19 cellular contexts compared by ENCODE assay signal in the genomic region with DNA sequence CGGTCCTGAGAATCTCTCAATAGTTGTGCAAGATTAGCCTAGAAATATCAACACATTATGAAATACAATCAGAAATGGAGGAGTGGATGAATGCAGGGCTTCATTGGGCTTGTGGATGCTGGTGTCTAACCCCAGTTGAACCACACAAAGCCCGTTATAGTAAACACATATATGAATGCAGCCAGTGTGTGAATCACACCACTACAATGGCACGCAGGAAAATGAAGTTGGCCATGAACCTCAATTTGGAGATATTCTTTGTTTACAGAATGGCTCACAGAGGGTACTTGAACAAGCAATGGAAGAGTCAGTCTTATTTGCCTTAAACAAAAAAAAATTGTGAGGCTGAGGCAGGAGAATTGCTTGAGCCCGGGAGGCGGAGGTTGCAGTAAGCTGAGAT. TPM values are rescaled to one million over a fixed set of nuclear protein-coding genes. Genes with fewer than 3 reads are reported as not detected.
DNase-seq lines count a peak whose midpoint lies in the region; ATAC-seq, FAIRE-seq and TF ChIP-seq lines count a peak whose summit lies in the region.
"Had no signal": no experiment of that assay in that cellular context is flagged by ENCODE, and none has a peak within 500 bp of the region (broad histone marks: within the 10 kb centered on the region; RNA-seq: fewer than 3 reads in every experiment).

No MANE protein-coding gene starts in this region.

- no peak for FAIRE-seq in HepG2 (lab: Jason Lieb, UNC)
- FAIRE-seq in H54 (lab: Jason Lieb, UNC) = no peak
- FAIRE-seq: A204.1 had no signal

- in situ Hi-C loops in HepG2 (cut with HindIII; ENCODE audit: extremely low pct_ligation_motif_present, low pct_unique_long_range_greater_than_20kb) = no loop called here
- in situ Hi-C loops in brain microvascular endothelial cell (cut with HindIII; ENCODE audit: low pct_ligation_motif_present, low sequenced_read_pairs) = no loop called here

- intact Hi-C loops in HepG2 (cut with micrococcal nuclease; ENCODE audit: unreplicated experiment) = no loop called here
- intact Hi-C loops in right lobe of liver (cut with DNase I) = no loop called here
- intact Hi-C loops in left lung (cut with DNase I) = no loop called here
- intact Hi-C loops in spleen (cut with DNase I; ENCODE audit: low total_unique reads) = no loop called here
- intact Hi-C loops in OCI-LY7 (cut with micrococcal nuclease; ENCODE audit: unreplicated experiment) = no loop called here

- H3K79me2 ChIP-seq in HepG2 (ENCODE audit: insufficient read depth, low read length) = no peaks in the 10 kb centered on the region
- no peaks in the 10 kb centered on the region for H3K79me2 ChIP-seq in OCI-LY7 (ENCODE audit: insufficient read depth, low read depth, low read length)

- H2AFZ ChIP-seq in HepG2 (ENCODE audit: low read length) = no peak overlapping the region
- no peak overlapping the region for H2AFZ ChIP-seq in OCI-LY7 (ENCODE audit: low read length)

- no peak for TF ChIP-seq POLR2A in HepG2 (IDR thresholded peaks at IDR 0.05; ENCODE audit: insufficient read depth in 1 of 2, low read depth in 2 of 2, low read length in 2 of 2)
- no peak for TF ChIP-seq POLR2A in right lobe of liver (IDR thresholded peaks at IDR 0.05)
- no peak for TF ChIP-seq POLR2A in H54 (IDR thresholded peaks at IDR 0.05; ENCODE audit: low read depth, low read length)
- no peak for TF ChIP-seq POLR2A in spleen (IDR thresholded peaks at IDR 0.05)

- no peak overlapping the region for H3K9ac ChIP-seq in HepG2 (ENCODE audit: insufficient read depth, low read depth, low read length)

- CTCF ChIA-PET in HepG2 (lab: Yijun Ruan, JAX; ENCODE audit: low intra/inter-chr PET ratio, low total read pairs) = no interaction called here
- CTCF ChIA-PET in OCI-LY7 (lab: Charles Lee; ENCODE audit: unreplicated experiment) = no interaction called here

- H3K9me3 ChIP-seq in HepG2 (ENCODE audit: low read length) (no peaks in the 10 kb centered on the region), right lobe of liver (no peaks in the 10 kb centered on the region), left lung (no peaks in the 10 kb centered on the region), spleen (no peaks in the 10 kb centered on the region), OCI-LY7 (ENCODE audit: low read length) (no peaks in the 10 kb centered on the region)

- H3K4me2 ChIP-seq in HepG2 (ENCODE audit: low read depth, low read length) = no peak overlapping the region
- H3K4me2 ChIP-seq in OCI-LY7 (ENCODE audit: low read length) = no peak overlapping the region

- POLR2A ChIA-PET in HepG2 (lab: Yijun Ruan, JAX) (no interaction called here), OCI-LY7 (lab: Charles Lee) (no interaction called here)

- H3K4me1 ChIP-seq in HepG2 (ENCODE audit: insufficient read depth, low read length) = no peaks in the 10 kb centered on the region
- H3K4me1 ChIP-seq in right lobe of liver = no peaks in the 10 kb centered on the region
- H3K4me1 ChIP-seq in left lung = peaks cover 0 to 3% of the 10 kb centered on the region in 2 donors
- peaks cover 0 to under 1% (median 0%) of the 10 kb centered on the region in 6 donors for H3K4me1 ChIP-seq in spleen
- H3K4me1 ChIP-seq in OCI-LY7 (ENCODE audit: insufficient read depth, low read length, poor library complexity, severe bottlenecking) = no peaks in the 10 kb centered on the region

- H3K27ac ChIP-seq in HepG2 (ENCODE audit: extremely low read length, insufficient read depth, low read length) = no peak overlapping the region
- no peak overlapping the region for H3K27ac ChIP-seq in right lobe of liver
- H3K27ac ChIP-seq in brain microvascular endothelial cell = no peak overlapping the region
- no peak overlapping the region for H3K27ac ChIP-seq in left lung
- no peak overlapping the region for H3K27ac ChIP-seq in spleen
- no peak overlapping the region for H3K27ac ChIP-seq in OCI-LY7 (ENCODE audit: low read depth, low read length, poor library complexity, severe bottlenecking)
- H3K27ac ChIP-seq: C4-2B had no signal

- no peaks in the 10 kb centered on the region for H4K20me1 ChIP-seq in HepG2 (ENCODE audit: insufficient read depth, low read length)
- no peaks in the 10 kb centered on the region for H4K20me1 ChIP-seq in OCI-LY7 (ENCODE audit: insufficient read depth, low read length)

- no peak for TF ChIP-seq RAD21 in HepG2 (CRISPR knock-in tag; IDR thresholded peaks at IDR 0.05)

- no TSS peak for BruUV-seq in HepG2 (replicated peaks; lab: Mats Ljungman, UMichigan)
- no TSS peak for BruUV-seq in OCI-LY7 (replicated peaks; lab: Mats Ljungman, UMichigan)

- H3K4me3 ChIP-seq in HepG2 (replicated peaks in 1 of 3; ENCODE audit: insufficient read depth in 1 of 3, low read depth in 2 of 3, low read length in 3 of 3) (no peak overlapping the region), right lobe of liver (no peak overlapping the region), brain microvascular endothelial cell (ENCODE audit: low read depth, low read length) (no peak overlapping the region), left lung (no peak overlapping the region), spleen (no peak overlapping the region), OCI-LY7 (ENCODE audit: low read depth, low read length, poor library complexity, severe bottlenecking) (no peak overlapping the region)

- H3K27me3 ChIP-seq in HepG2 (ENCODE audit: control insufficient read depth in 1 of 2, insufficient read depth in 2 of 2, low read length in 2 of 2) = no peaks in the 10 kb centered on the region; a peak in 1 of 5 replicates
- no peaks in the 10 kb centered on the region for H3K27me3 ChIP-seq in right lobe of liver
- H3K27me3 ChIP-seq in brain microvascular endothelial cell (replicated peaks) = no peaks in the 10 kb centered on the region
- no peaks in the 10 kb centered on the region for H3K27me3 ChIP-seq in left lung
- no peaks in the 10 kb centered on the region for H3K27me3 ChIP-seq in spleen (replicated peaks in 1 of 7)

- no peaks in the 10 kb centered on the region for H3K9me2 ChIP-seq in OCI-LY7 (ENCODE audit: insufficient read depth, low read length)

- DNase-seq in HepG2 (ENCODE audit: low spot score) (peak; percentile 47), right lobe of liver (no peak), brain microvascular endothelial cell (peak; percentile 64), left lung (no peak), H54 (ENCODE audit: insufficient read length, low spot score) (no peak), spleen (no peak), OCI-LY7 (ENCODE audit: low spot score) (no peak), activated T-cell treated with anti-CD3 and anti-CD28 coated beads for 4 hours (no peak)
- DNase-seq: activated CD4-positive, CD25-positive, alpha-beta regulatory T cell; H9; Kasumi-1; NCI-H510A; posterior cingulate gyrus; SHP77 treated with DMSO at 0.1 percent for 48 hours; T-helper 2 cell had no signal

- no peak for TF ChIP-seq EP300 in HepG2 (IDR thresholded peaks at IDR 0.05; ENCODE audit: low read depth in 2 of 2, low read length in 2 of 2)
- TF ChIP-seq EP300 in HepG2 (CRISPR knock-in tag; IDR thresholded peaks at IDR 0.05; ENCODE audit: borderline replicate concordance) = no peak

- 3% methylated on average over 5 of the region's 5 CpGs for WGBS in HepG2 (ENCODE audit: low lambda C conversion rate)
- 94% methylated on average over 4 of the region's 5 CpGs for WGBS in right lobe of liver (ENCODE audit: insufficient coverage, low coverage, low lambda C conversion rate, missing lambda C conversion rate)
- WGBS in spleen, 5 donors = 90 to 97% (median 92%) methylated on average over 5 of the region's 5 CpGs

- TF ChIP-seq CTCF in HepG2 (CRISPR knock-in tag; IDR thresholded peaks at IDR 0.05) (no peak), right lobe of liver (IDR thresholded peaks at IDR 0.05) (no peak), brain microvascular endothelial cell (IDR thresholded peaks at IDR 0.05; ENCODE audit: low read depth, low read length, missing control alignments) (no peak), left lung (IDR thresholded peaks at IDR 0.05) (no peak), spleen (IDR thresholded peaks at IDR 0.05 in 8 of 11, conservative IDR thresholded peaks at IDR 0.05 in 3 of 11) (no peak), OCI-LY7 (conservative IDR thresholded peaks at IDR 0.05; ENCODE audit: low read length) (no peak)

- H3K36me3 ChIP-seq in HepG2 (replicated peaks in 1 of 2; ENCODE audit: control insufficient read depth in 1 of 2, insufficient read depth in 2 of 2, low read length in 2 of 2) (no peaks in the 10 kb centered on the region), right lobe of liver (no peaks in the 10 kb centered on the region), brain microvascular endothelial cell (replicated peaks) (no peaks in the 10 kb centered on the region), left lung (no peaks in the 10 kb centered on the region), spleen (no peaks in the 10 kb centered on the region), OCI-LY7 (ENCODE audit: insufficient read depth, low read length) (no peaks in the 10 kb centered on the region)

- ATAC-seq in HepG2 (peak; percentile 43; the same call in 2 of the 3 replicates), right lobe of liver (no peak), left lung (peak; percentile 32)
- ATAC-seq: activated T-helper 17 cell treated with anti-CD3 and anti-CD28 coated beads, Interleukin-2, amount 50 U/mL, for 72 hours; stimulated activated effector memory CD8-positive, alpha-beta T cell treated with anti-CD3 and anti-CD28 coated beads, Interleukin-12 subunit alpha, Interleukin-12 subunit beta, amount 100 ng/mL, for 72 hours had no signal

RNA-seq across cellular contexts. Expression of a gene that starts 57.8 kb away (rescaled TPM):
- not detected in 2 replicates for total RNA-seq in HepG2 (2016; rRNA removed; fragmentation: Illumina TruSeq; extraction: Trizol)
- total RNA-seq in HepG2 (2016; cell fraction: cytosol; rRNA removed; fragmentation: Illumina TruSeq; extraction: Trizol; ENCODE audit: low read depth) = not detected in 2 replicates
- not detected in 2 replicates for total RNA-seq in HepG2 (2016; cell fraction: insoluble cytoplasmic fraction; rRNA removed; fragmentation: Illumina TruSeq; extraction: Trizol)
- not detected in 2 replicates for total RNA-seq in HepG2 (2016; cell fraction: membrane; rRNA removed; fragmentation: Illumina TruSeq; extraction: Trizol)
- total RNA-seq in HepG2 (2016; cell fraction: nucleus; rRNA removed; fragmentation: Illumina TruSeq; extraction: Trizol) = not detected in 2 replicates
- polyA plus RNA-seq in HepG2 (2011; rRNA removed) = 0.04 TPM in 1 of 2 replicates, not detected in the other
- 0.13 and 0.20 TPM in 2 replicates for polyA plus RNA-seq in HepG2 (2011; cell fraction: cytosol; rRNA removed)
- polyA plus RNA-seq in HepG2 (2011; cell fraction: nucleus; rRNA removed) = 0.14 and 0.37 TPM in 2 replicates
- 0.47 and 0.85 TPM in 2 replicates for polyA plus RNA-seq in HepG2 (2012)
- polyA plus RNA-seq in HepG2 (2016; cell fraction: cytosol; fragmentation: Illumina TruSeq; extraction: Trizol; ENCODE audit: low read depth) = not detected in 2 replicates
- not detected in 2 replicates for polyA plus RNA-seq in HepG2 (2016; cell fraction: insoluble cytoplasmic fraction; fragmentation: Illumina TruSeq; extraction: Trizol; ENCODE audit: low read depth)
- polyA plus RNA-seq in HepG2 (2016; cell fraction: membrane; fragmentation: Illumina TruSeq; extraction: Trizol; ENCODE audit: low read depth) = not detected in 2 replicates
- not detected in 2 replicates for polyA plus RNA-seq in HepG2 (2016; cell fraction: nucleus; fragmentation: Illumina TruSeq; extraction: Trizol; ENCODE audit: insufficient read depth, low read depth)
- polyA minus RNA-seq in HepG2 (2011; rRNA and poly(A)+ RNA removed; ENCODE audit: low replicate concordance) = not detected in 2 replicates
- polyA minus RNA-seq in HepG2 (2011; cell fraction: cytosol; rRNA and poly(A)+ RNA removed) = 0.53 TPM in 1 of 2 replicates, not detected in the other
- not detected in 2 replicates for polyA minus RNA-seq in HepG2 (2011; cell fraction: nucleus; rRNA and poly(A)+ RNA removed)
- total RNA-seq in right lobe of liver = 1 to 10 TPM; 1.5 to 7.9 (median 3.6) TPM
- 100 to 1,000 TPM in 1 of 2 donors, 10 to 100 TPM in 1; 80.0 to 236 TPM for total RNA-seq in left lung
- total RNA-seq in spleen = 10 to 100 TPM in 6 of 7 donors, 1 to 10 TPM in 1; 8.6 to 28.8 (median 17.0) TPM
- polyA plus RNA-seq in spleen = 10 to 100 TPM in 1 of 3 donors, 1 to 10 TPM in 2; 4.0 to 13.8 (median 9.6) TPM
- not detected in 2 replicates for total RNA-seq in OCI-LY7 (2014; rRNA removed; shearing (Covaris generic))
- total RNA-seq in OCI-LY7 (2022) = not detected in 2 replicates
- total RNA-seq: activated T-helper 17 cell treated with anti-CD3 and anti-CD28 coated beads, Interleukin-2, amount 50 U/mL, for 72 hours had no signal

RNA-seq across cellular contexts. Expression of a gene that starts 59.7 kb away (rescaled TPM):
- total RNA-seq in HepG2 (2016; rRNA removed; fragmentation: Illumina TruSeq; extraction: Trizol) (0.21 and 0.44 TPM in 2 replicates), right lobe of liver (1 to 10 TPM; 3.9 to 8.0 (median 5.2) TPM), left lung (10 to 100 TPM; 21.8 to 24.6 TPM), spleen (10 to 100 TPM in 5 of 7 donors, 1 to 10 TPM in 2; 6.5 to 16.0 (median 12.8) TPM), OCI-LY7 (2022) (not detected in 2 replicates)
- 0.20 and 0.35 TPM in 2 replicates for total RNA-seq in HepG2 (2016; cell fraction: cytosol; rRNA removed; fragmentation: Illumina TruSeq; extraction: Trizol; ENCODE audit: low read depth)
- 0.24 and 0.42 TPM in 2 replicates for total RNA-seq in HepG2 (2016; cell fraction: insoluble cytoplasmic fraction; rRNA removed; fragmentation: Illumina TruSeq; extraction: Trizol)
- 0.43 and 0.48 TPM in 2 replicates for total RNA-seq in HepG2 (2016; cell fraction: membrane; rRNA removed; fragmentation: Illumina TruSeq; extraction: Trizol)
- total RNA-seq in HepG2 (2016; cell fraction: nucleus; rRNA removed; fragmentation: Illumina TruSeq; extraction: Trizol) = 0.47 TPM in 1 of 2 replicates, not detected in the other
- polyA plus RNA-seq in HepG2 (2011; rRNA removed) (0.59 and 0.95 TPM in 2 replicates), spleen (1 to 10 TPM; 1.9 to 3.0 (median 3.0) TPM)
- 0.69 and 0.70 TPM in 2 replicates for polyA plus RNA-seq in HepG2 (2011; cell fraction: cytosol; rRNA removed)
- polyA plus RNA-seq in HepG2 (2011; cell fraction: nucleus; rRNA removed) = 0.23 and 0.61 TPM in 2 replicates
- 0.24 and 0.84 TPM in 2 replicates for polyA plus RNA-seq in HepG2 (2012)
- 0.41 and 0.46 TPM in 2 replicates for polyA plus RNA-seq in HepG2 (2016; cell fraction: cytosol; fragmentation: Illumina TruSeq; extraction: Trizol; ENCODE audit: low read depth)
- 0.54 and 0.79 TPM in 2 replicates for polyA plus RNA-seq in HepG2 (2016; cell fraction: insoluble cytoplasmic fraction; fragmentation: Illumina TruSeq; extraction: Trizol; ENCODE audit: low read depth)
- 0.37 and 0.62 TPM in 2 replicates for polyA plus RNA-seq in HepG2 (2016; cell fraction: membrane; fragmentation: Illumina TruSeq; extraction: Trizol; ENCODE audit: low read depth)
- polyA plus RNA-seq in HepG2 (2016; cell fraction: nucleus; fragmentation: Illumina TruSeq; extraction: Trizol; ENCODE audit: insufficient read depth, low read depth) = 0.18 and 0.52 TPM in 2 replicates
- polyA minus RNA-seq in HepG2 (2011; rRNA and poly(A)+ RNA removed; ENCODE audit: low replicate concordance) = 0.18 TPM in 1 of 2 replicates, not detected in the other
- polyA minus RNA-seq in HepG2 (2011; cell fraction: cytosol; rRNA and poly(A)+ RNA removed) = not detected in 2 replicates
- polyA minus RNA-seq in HepG2 (2011; cell fraction: nucleus; rRNA and poly(A)+ RNA removed) = 0.87 and 0.90 TPM in 2 replicates
- not detected in 2 replicates for total RNA-seq in OCI-LY7 (2014; rRNA removed; shearing (Covaris generic))
- total RNA-seq: activated T-helper 17 cell treated with anti-CD3 and anti-CD28 coated beads, Interleukin-2, amount 50 U/mL, for 72 hours had no signal

Comparison
In these comparisons a context has a peak if more than half of its experiments do, and no peak if none do; other contexts are left out.
1. ATAC-seq: peak in HepG2 (single experiment) and left lung (single experiment); none in right lobe of liver (0 of 4).
2. DNase-seq: peak in HepG2 (single experiment) and brain microvascular endothelial cell (single experiment); none in right lobe of liver (0 of 3), left lung (0 of 2), H54 (single experiment), spleen (single experiment), OCI-LY7 (single experiment) and activated T-cell treated with anti-CD3 and anti-CD28 coated beads for 4 hours (single experiment).